In genomic region chr7:36613214-36613613, GRCh38 we compare ENCODE assay signal across 21 cellular contexts.
DNase-seq lines count a peak whose midpoint lies in the region; ATAC-seq lines count a peak whose summit lies in the region.
"Had no signal": no experiment of that assay in that cellular context is flagged by ENCODE, and none has a peak within 500 bp of the region (broad histone marks: within the 10 kb centered on the region; RNA-seq: fewer than 3 reads in every experiment).

No MANE protein-coding gene starts in this region.

- peaks cover 25% of the 10 kb centered on the region for H3K4me1 Mint-ChIP-seq in activated naive CD8-positive, alpha-beta T cell (ENCODE audit: low read depth)
- peaks cover 10% of the 10 kb centered on the region for H3K4me1 Mint-ChIP-seq in activated naive CD8-positive, alpha-beta T cell treated with anti-CD3 and anti-CD28 coated beads, Interleukin-2, amount 50 U/mL, for 24 hours
- H3K4me1 Mint-ChIP-seq in T-helper 17 cell, result peaks cover 7% of the 10 kb centered on the region
- H3K4me1 Mint-ChIP-seq in naive thymus-derived CD4-positive, alpha-beta T cell, result peaks cover 10 to 29% (median 27%) of the 10 kb centered on the region in 7 donors

- no peaks in the 10 kb centered on the region for H3K9me3 ChIP-seq in T-helper 17 cell (ENCODE audit: control insufficient read depth, low read length, poor library complexity, severe bottlenecking)
- no peaks in the 10 kb centered on the region for H3K9me3 ChIP-seq in naive thymus-derived CD4-positive, alpha-beta T cell (ENCODE audit: control insufficient read depth in 2 of 3, low read length in 3 of 3)
- H3K9me3 ChIP-seq: psoas muscle had no signal

- CTCF ChIA-PET in naive thymus-derived CD4-positive, alpha-beta T cell (lab: Charles Lee), result no interaction called here

- H3K9me3 Mint-ChIP-seq in activated naive CD8-positive, alpha-beta T cell (ENCODE audit: low read depth), result no peaks in the 10 kb centered on the region
- H3K9me3 Mint-ChIP-seq in activated naive CD8-positive, alpha-beta T cell treated with anti-CD3 and anti-CD28 coated beads, Interleukin-2, amount 50 U/mL, for 24 hours, result no peaks in the 10 kb centered on the region
- no peaks in the 10 kb centered on the region for H3K9me3 Mint-ChIP-seq in naive thymus-derived CD4-positive, alpha-beta T cell
- H3K9me3 Mint-ChIP-seq: naive B cell had no signal

- no peak for DNase-seq in activated naive CD8-positive, alpha-beta T cell treated with anti-CD3 and anti-CD28 coated beads, Interleukin-2, amount 50 U/mL, for 24 hours
- DNase-seq in T-helper 17 cell (no peak), NCI-H1436 (lab: John Stamatoyannopoulos, UW) (no peak)
- no peak for DNase-seq in naive thymus-derived CD4-positive, alpha-beta T cell
- no peak for DNase-seq in NK-92 treated with Interleukin-12 subunit alpha and Interleukin-12 subunit beta, amount 100 ng/mL, for 24 hours (lab: John Stamatoyannopoulos, UW)
- DNase-seq: ACHN; activated T-cell treated with anti-CD3 and anti-CD28 coated beads, Interleukin-2, amount 50 U/mL, for 1 hour; amniotic stem cell; dermis blood vessel endothelial cell; DMS153; naive B cell; NCI-H1092; NCI-H2029; NCI-H226; NCI-H748 treated with DMSO at 0.1 percent for 48 hours; psoas muscle; T1000 had no signal

- ATAC-seq in activated naive CD8-positive, alpha-beta T cell treated with anti-CD3 and anti-CD28 coated beads, Interleukin-2, amount 50 U/mL, for 24 hours, result no peak
- ATAC-seq in T-helper 17 cell (no peak), HG03280 (IDR thresholded peaks at IDR 0.05; ENCODE audit: unreplicated experiment) (no peak), HG03039 (IDR thresholded peaks at IDR 0.05; ENCODE audit: unreplicated experiment) (no peak)
- ATAC-seq in naive thymus-derived CD4-positive, alpha-beta T cell, result no peak
- ATAC-seq: activated CD4-positive, CD25-positive, alpha-beta regulatory T cell treated with anti-CD3 and anti-CD28 coated beads, Interleukin-2, amount 50 U/mL, for 24 hours; psoas muscle had no signal

- H3K27ac Mint-ChIP-seq in activated naive CD8-positive, alpha-beta T cell, result peak overlapping the region; percentile 22
- no peak overlapping the region for H3K27ac Mint-ChIP-seq in activated naive CD8-positive, alpha-beta T cell treated with anti-CD3 and anti-CD28 coated beads, Interleukin-2, amount 50 U/mL, for 24 hours
- no peak overlapping the region for H3K27ac Mint-ChIP-seq in T-helper 17 cell
- H3K27ac Mint-ChIP-seq in naive thymus-derived CD4-positive, alpha-beta T cell, result peak overlapping the region in 5 of 9 donors; percentile 1 to 87 (median 22)

- H3K36me3 ChIP-seq in naive thymus-derived CD4-positive, alpha-beta T cell (ENCODE audit: control insufficient read depth in 2 of 3, insufficient read depth in 3 of 3, low read length in 3 of 3), result peaks cover 0 to 13% (median 8%) of the 10 kb centered on the region in 3 experiments

- H3K27ac ChIP-seq in naive thymus-derived CD4-positive, alpha-beta T cell (ENCODE audit: low read depth, low read length), result no peak overlapping the region
- H3K27ac ChIP-seq: psoas muscle had no signal

- POLR2A ChIA-PET in naive thymus-derived CD4-positive, alpha-beta T cell (lab: Charles Lee), result interaction anchor here (1.0 to 1.3 kb wide), 2 partner anchors 8 to 27 kb away, joined by 3 to 4 read pairs; no protein-coding TSS in a partner anchor

- H3K4me3 Mint-ChIP-seq in activated naive CD8-positive, alpha-beta T cell, result no peak overlapping the region
- H3K4me3 Mint-ChIP-seq in activated naive CD8-positive, alpha-beta T cell treated with anti-CD3 and anti-CD28 coated beads, Interleukin-2, amount 50 U/mL, for 24 hours, result no peak overlapping the region
- H3K4me3 Mint-ChIP-seq in T-helper 17 cell, result peak overlapping the region; percentile 45
- peak overlapping the region in 4 of 10 donors; percentile 8 to 23 (median 18) for H3K4me3 Mint-ChIP-seq in naive thymus-derived CD4-positive, alpha-beta T cell

- no peaks in the 10 kb centered on the region for H3K27me3 Mint-ChIP-seq in activated naive CD8-positive, alpha-beta T cell
- no peaks in the 10 kb centered on the region for H3K27me3 Mint-ChIP-seq in activated naive CD8-positive, alpha-beta T cell treated with anti-CD3 and anti-CD28 coated beads, Interleukin-2, amount 50 U/mL, for 24 hours
- H3K27me3 Mint-ChIP-seq in T-helper 17 cell, result peaks cover 25% of the 10 kb centered on the region
- H3K27me3 Mint-ChIP-seq in naive thymus-derived CD4-positive, alpha-beta T cell, result no peaks in the 10 kb centered on the region
- H3K27me3 Mint-ChIP-seq: naive B cell had no signal

- H3K27me3 ChIP-seq in naive thymus-derived CD4-positive, alpha-beta T cell (ENCODE audit: control insufficient read depth in 2 of 2, insufficient read depth in 2 of 2, low read length in 2 of 2), result no peaks in the 10 kb centered on the region

- peaks cover 0 to 9% of the 10 kb centered on the region in 2 donors for H3K4me1 ChIP-seq in naive thymus-derived CD4-positive, alpha-beta T cell (ENCODE audit: control insufficient read depth in 2 of 2, insufficient read depth in 2 of 2, low read length in 2 of 2)
- H3K4me1 ChIP-seq: psoas muscle had no signal

- H3K4me3 ChIP-seq in naive thymus-derived CD4-positive, alpha-beta T cell (ENCODE audit: low read length), result no peak overlapping the region
- H3K4me3 ChIP-seq: psoas muscle had no signal

- peaks cover 8% of the 10 kb centered on the region for H3K36me3 Mint-ChIP-seq in activated naive CD8-positive, alpha-beta T cell
- peaks cover 4% of the 10 kb centered on the region for H3K36me3 Mint-ChIP-seq in activated naive CD8-positive, alpha-beta T cell treated with anti-CD3 and anti-CD28 coated beads, Interleukin-2, amount 50 U/mL, for 24 hours (ENCODE audit: low read depth)
- peaks cover 7% of the 10 kb centered on the region for H3K36me3 Mint-ChIP-seq in T-helper 17 cell (ENCODE audit: low read depth)
- H3K36me3 Mint-ChIP-seq in naive thymus-derived CD4-positive, alpha-beta T cell, result peaks cover 6 to 66% (median 35%) of the 10 kb centered on the region in 5 donors
- H3K36me3 Mint-ChIP-seq: naive B cell had no signal

- intact Hi-C loops in naive thymus-derived CD4-positive, alpha-beta T cell (cut with micrococcal nuclease), result loop anchor here in 1 of 2 donors (1.0 kb wide), 1 partner anchor 8 kb away; no protein-coding TSS in a partner anchor

Comparison
In these comparisons a context has a peak if more than half of its experiments do, and no peak if none do; other contexts are left out.
1. H3K27ac Mint-ChIP-seq: peak in activated naive CD8-positive, alpha-beta T cell (single experiment) and naive thymus-derived CD4-positive, alpha-beta T cell (5 of 9); none in activated naive CD8-positive, alpha-beta T cell treated with anti-CD3 and anti-CD28 coated beads, Interleukin-2, amount 50 U/mL, for 24 hours (single experiment) and T-helper 17 cell (single experiment).